ENCODE assay signal across 19 cellular contexts in genomic region chr17:29734640-29735039, GRCh38.
DNase-seq lines count a peak whose midpoint lies in the region; ATAC-seq and TF ChIP-seq lines count a peak whose summit lies in the region.
"Had no signal": no experiment of that assay in that cellular context is flagged by ENCODE, and none has a peak within 500 bp of the region (broad histone marks: within the 10 kb centered on the region; RNA-seq: fewer than 3 reads in every experiment).

No MANE protein-coding gene starts in this region.

- TF ChIP-seq CTCF in left ventricle myocardium inferior (IDR thresholded peaks at IDR 0.05; ENCODE audit: borderline replicate concordance) (no peak), natural killer cell (IDR thresholded peaks at IDR 0.05) (no peak), vagina (IDR thresholded peaks at IDR 0.05) (no peak)

- DNase-seq in left ventricle myocardium inferior, result no peak
- DNase-seq in Right ventricle myocardium inferior (ENCODE audit: missing footprints), result no peak
- DNase-seq in central memory CD8-positive, alpha-beta T cell (ENCODE audit: low spot score in 2 of 2), result no peak
- DNase-seq in natural killer cell, result no peak
- DNase-seq in activated gamma-delta T cell (lab: John Stamatoyannopoulos, UW), result no peak
- DNase-seq in GDM1 (lab: John Stamatoyannopoulos, UW), result no peak
- DNase-seq in stimulated activated CD4-positive, alpha-beta T cell treated with anti-CD3 and anti-CD28 coated beads, Interleukin-2, amount 100 ng/mL, for 48 hours, result no peak
- DNase-seq in vagina (ENCODE audit: extremely low spot score in 2 of 2), result no peak
- DNase-seq: activated CD4-positive, alpha-beta T cell treated with anti-CD3 and anti-CD28 coated beads, Interleukin-2, amount 50 U/mL, for 1 hour; activated CD8-positive, alpha-beta memory T cell treated with anti-CD3 and anti-CD28 coated beads, Interleukin-2, amount 50 U/mL, for 4 hours; activated naive CD4-positive, alpha-beta T cell treated with Interleukin-2 at 50 U/mL for 16 hours; cortex of kidney; DMS79 treated with DMSO at 0.1 percent for 48 hours; left cardiac atrium; NCI-H146; SIG-M5; T-helper 17 cell had no signal

- H3K4me1 Mint-ChIP-seq in central memory CD8-positive, alpha-beta T cell, result peaks cover 22% of the 10 kb centered on the region
- peaks cover 33 to 38% of the 10 kb centered on the region in 2 donors for H3K4me1 Mint-ChIP-seq in natural killer cell

- H3K27me3 ChIP-seq in left ventricle myocardium inferior (ENCODE audit: low read depth), result no peaks in the 10 kb centered on the region
- H3K27me3 ChIP-seq in vagina, result no peaks in the 10 kb centered on the region

- H3K9me3 ChIP-seq in left ventricle myocardium inferior (replicated peaks) (no peaks in the 10 kb centered on the region), vagina (no peaks in the 10 kb centered on the region)
- H3K9me3 ChIP-seq: HAP-1 had no signal

- H3K9me3 Mint-ChIP-seq in central memory CD8-positive, alpha-beta T cell, result no peaks in the 10 kb centered on the region
- no peaks in the 10 kb centered on the region for H3K9me3 Mint-ChIP-seq in natural killer cell

- no peak overlapping the region for H3K4me3 ChIP-seq in left ventricle myocardium inferior
- H3K4me3 ChIP-seq in vagina, result no peak overlapping the region
- H3K4me3 ChIP-seq: HAP-1 had no signal

- H3K4me1 ChIP-seq in left ventricle myocardium inferior (peaks cover 71% of the 10 kb centered on the region), vagina (no peaks in the 10 kb centered on the region)

- no peak for ATAC-seq in Right ventricle myocardium inferior
- no peak for ATAC-seq in central memory CD8-positive, alpha-beta T cell (replicated peaks; ENCODE audit: extremely low read depth, poor library complexity, severe bottlenecking)
- no peak for ATAC-seq in natural killer cell
- ATAC-seq: left cardiac atrium, sciatic nerve, T-helper 17 cell had no signal

- TF ChIP-seq POLR2A in vagina (IDR thresholded peaks at IDR 0.05), result no peak

- no peak overlapping the region for H3K4me3 Mint-ChIP-seq in central memory CD8-positive, alpha-beta T cell
- no peak overlapping the region for H3K4me3 Mint-ChIP-seq in natural killer cell
- H3K4me3 Mint-ChIP-seq: T-helper 17 cell had no signal

- H3K27ac ChIP-seq in left ventricle myocardium inferior (replicated peaks) (peak overlapping the region; percentile 86), vagina (no peak overlapping the region)

- peak overlapping the region; percentile 29 for H3K27ac Mint-ChIP-seq in central memory CD8-positive, alpha-beta T cell (ENCODE audit: low read depth)
- peak overlapping the region; percentile 50 to 72 for H3K27ac Mint-ChIP-seq in natural killer cell
- H3K27ac Mint-ChIP-seq: T-helper 17 cell had no signal

- H3K36me3 Mint-ChIP-seq in central memory CD8-positive, alpha-beta T cell (ENCODE audit: insufficient read depth), result peaks cover 13% of the 10 kb centered on the region
- H3K36me3 Mint-ChIP-seq in natural killer cell, result peaks cover 2% of the 10 kb centered on the region

- no peaks in the 10 kb centered on the region for H3K36me3 ChIP-seq in left ventricle myocardium inferior
- no peaks in the 10 kb centered on the region for H3K36me3 ChIP-seq in vagina
- H3K36me3 ChIP-seq: HAP-1 had no signal

- intact Hi-C loops in left ventricle myocardium inferior (cut with micrococcal nuclease) (no loop called here), Right ventricle myocardium inferior (cut with DNase I) (no loop called here), natural killer cell (cut with micrococcal nuclease) (no loop called here), vagina (cut with DNase I) (no loop called here)

- H3K27me3 Mint-ChIP-seq in central memory CD8-positive, alpha-beta T cell, result no peaks in the 10 kb centered on the region
- H3K27me3 Mint-ChIP-seq in natural killer cell (ENCODE audit: low read depth in 2 of 2), result no peaks in the 10 kb centered on the region
- H3K27me3 Mint-ChIP-seq: T-helper 17 cell had no signal
